ENCODE assay signal across 14 cellular contexts in the genomic region with DNA sequence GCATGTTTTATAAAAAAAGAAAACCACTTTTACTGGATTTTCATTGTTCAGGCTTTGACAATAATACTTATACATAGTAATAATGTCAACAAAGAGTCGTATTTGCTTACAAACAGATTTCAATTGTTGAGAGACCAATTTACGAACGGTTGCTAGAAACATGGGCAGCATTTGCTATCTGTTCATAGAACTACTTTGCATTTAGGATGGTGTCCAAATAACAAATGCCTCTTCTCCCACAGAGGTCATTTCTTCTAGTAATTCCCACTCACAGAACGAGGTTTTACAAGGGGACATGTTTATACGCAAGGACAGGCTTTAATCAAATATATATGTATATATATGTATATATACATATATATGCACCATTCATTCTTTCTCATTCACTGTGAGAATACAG.
"Had no signal": no experiment of that assay in that cellular context is flagged by ENCODE, and none has a peak within 500 bp of the region (broad histone marks: within the 10 kb centered on the region; RNA-seq: fewer than 3 reads in every experiment).

No MANE protein-coding gene starts in this region.

- H3K27me3 ChIP-seq: thyroid gland had no signal

- H3K4me3 ChIP-seq: mucosa of descending colon, skin epidermis, thyroid gland had no signal

- ATAC-seq: activated CD4-positive, CD25-positive, alpha-beta regulatory T cell treated with anti-CD3 and anti-CD28 coated beads, Interleukin-2, amount 50 U/mL, for 24 hours; effector memory CD8-positive, alpha-beta T cell; left colon; mucosa of descending colon; naive thymus-derived CD8-positive, alpha-beta T cell had no signal

- DNase-seq: activated naive CD4-positive, alpha-beta T cell; aorta; effector memory CD8-positive, alpha-beta T cell; foreskin melanocyte; left colon; mucosa of descending colon; naive thymus-derived CD8-positive, alpha-beta T cell; stimulated activated CD4-positive, alpha-beta T cell treated with anti-CD3 and anti-CD28 coated beads, Interleukin-15, amount 100 ng/mL, for 24 hours; stimulated activated CD4-positive, alpha-beta T cell treated with anti-CD3 and anti-CD28 coated beads, Interleukin-4, amount 100 ng/mL, for 1 hour; stimulated activated naive B cell treated with anti-CD40 and anti-IgM and Interleukin-4, amounts not matched to agents 10 μg/mL and 1 μg/mL and 100 μg/mL, for 72 hours; T1000; thyroid gland had no signal

- H3K36me3 ChIP-seq: thyroid gland had no signal

- H3K27ac ChIP-seq: skin epidermis, thyroid gland had no signal

- H3K4me1 ChIP-seq: thyroid gland had no signal

- H3K9me3 ChIP-seq: mucosa of descending colon, thyroid gland had no signal
